Comparison of ENCODE assay signal across 1 cellular context in genomic region chr7:114414151-114415053, GRCh38.
A peak's percentile ranks its signal among the peaks of the same experiment; 100 is the strongest.
TF ChIP-seq lines count a peak whose summit lies in the region.

Gene FOXP2 (plus strand): TSS chr7:114414815. CDS start chr7:114426512, 11,697 bp downstream.

TF ChIP-seq in HepG2, 621 proteins besides CTCF, POLR2A, EP300 and RAD21 (continued from another document):
- TF ChIP-seq ZNF646 (CRISPR knock-in tag; IDR thresholded peaks at IDR 0.05) (peak; percentile 81), ARID5B (CRISPR knock-in tag; IDR thresholded peaks at IDR 0.05) (peak; percentile 39), SOX13 (IDR thresholded peaks at IDR 0.05) (no peak), SOX13 (CRISPR knock-in tag; conservative IDR thresholded peaks at IDR 0.05 in 1 of 2, IDR thresholded peaks at IDR 0.05 in 1 of 2) (peak in 1 of 2 experiments; percentile 60; a peak in 2 of 4 replicates), FOXA3 (CRISPR knock-in tag; IDR thresholded peaks at IDR 0.05) (peak; percentile 74), SOX5 (CRISPR knock-in tag; IDR thresholded peaks at IDR 0.05; ENCODE audit: borderline replicate concordance) (peak; percentile 77; the same call in 1 of the 2 replicates), IRF2 (CRISPR knock-in tag; IDR thresholded peaks at IDR 0.05) (peak; percentile 14; the same call in 1 of the 2 replicates), NFIC (IDR thresholded peaks at IDR 0.05; ENCODE audit: low read length) (peak; percentile 31; the same call in 1 of the 2 replicates)
